Comparison of ENCODE assay signal across 8 cellular contexts in the genomic region with DNA sequence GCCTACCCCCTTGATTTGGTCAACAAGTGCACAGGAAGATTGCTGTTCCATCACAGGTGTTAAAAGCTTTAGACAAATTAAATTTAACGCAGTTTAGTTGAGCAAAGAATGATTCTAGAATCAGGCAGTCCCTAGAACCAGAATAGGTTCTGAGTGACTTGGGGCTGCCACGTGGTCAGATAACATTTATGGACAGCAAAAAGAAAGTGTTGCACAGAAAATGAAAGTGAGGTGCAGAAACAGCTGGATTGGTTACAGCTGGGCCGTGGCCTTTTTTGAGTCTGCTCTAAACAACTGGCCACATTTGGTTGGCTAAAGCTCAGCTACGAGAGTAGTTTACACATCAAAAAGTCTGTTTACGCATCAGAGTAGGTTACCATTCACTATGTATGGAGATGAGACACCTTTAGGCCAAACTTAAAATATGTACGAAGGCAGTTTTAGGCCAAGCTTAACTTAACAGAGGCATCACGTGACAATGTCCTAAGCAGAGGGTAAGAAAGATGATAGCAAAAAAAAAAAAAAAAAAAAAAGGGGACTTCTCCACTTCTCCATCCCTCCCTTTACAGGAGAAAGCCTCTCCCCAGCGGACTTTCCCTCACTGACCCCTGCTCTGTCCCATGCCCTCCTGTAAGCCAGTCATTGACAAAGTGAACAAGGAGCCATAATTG.
"Had no signal": no experiment of that assay in that cellular context is flagged by ENCODE, and none has a peak within 500 bp of the region (broad histone marks: within the 10 kb centered on the region; RNA-seq: fewer than 3 reads in every experiment).

No MANE protein-coding gene starts in this region.

- H3K27ac ChIP-seq: HL-60, KMS-11 had no signal

- H3K4me2 ChIP-seq: KMS-11 had no signal

- DNase-seq: GOT3, H7, HCEC 1CT, IMR-90, Karpas-422, KBM-7 had no signal

- H3K9ac ChIP-seq: KMS-11 had no signal
